Comparison of ENCODE assay signal across 8 cellular contexts in the genomic region with DNA sequence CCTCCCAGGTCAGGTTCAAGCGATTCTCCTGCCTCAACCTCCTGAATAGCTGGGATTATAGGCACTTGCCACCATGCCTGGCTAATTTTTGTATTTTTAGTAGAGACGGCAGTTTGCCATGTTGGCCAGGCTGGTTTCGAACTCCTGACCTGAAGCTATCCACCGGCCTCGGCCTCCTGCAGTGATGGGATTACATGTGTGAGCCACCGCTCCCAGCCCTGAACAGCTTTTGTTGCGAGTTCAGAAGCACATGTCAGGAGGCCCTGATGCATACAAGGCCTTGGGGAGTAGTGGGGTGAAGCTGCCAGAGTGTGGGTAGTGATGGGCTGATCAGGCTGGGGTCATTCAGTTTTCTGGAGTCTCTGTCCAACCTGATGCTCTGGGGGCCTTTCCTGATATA.
"Had no signal": no experiment of that assay in that cellular context is flagged by ENCODE, and none has a peak within 500 bp of the region (broad histone marks: within the 10 kb centered on the region; RNA-seq: fewer than 3 reads in every experiment).

No MANE protein-coding gene starts in this region.

- H3K4me3 ChIP-seq: GM12878 had no signal

- FAIRE-seq: G401.6, GM12878, GM12891, GM12892, GM18507, GM19239 had no signal

- ATAC-seq: GM12878 had no signal

- DNase-seq: GDM1, GF-D8 had no signal
